1 cellular context compared by ENCODE assay signal in the genomic region with DNA sequence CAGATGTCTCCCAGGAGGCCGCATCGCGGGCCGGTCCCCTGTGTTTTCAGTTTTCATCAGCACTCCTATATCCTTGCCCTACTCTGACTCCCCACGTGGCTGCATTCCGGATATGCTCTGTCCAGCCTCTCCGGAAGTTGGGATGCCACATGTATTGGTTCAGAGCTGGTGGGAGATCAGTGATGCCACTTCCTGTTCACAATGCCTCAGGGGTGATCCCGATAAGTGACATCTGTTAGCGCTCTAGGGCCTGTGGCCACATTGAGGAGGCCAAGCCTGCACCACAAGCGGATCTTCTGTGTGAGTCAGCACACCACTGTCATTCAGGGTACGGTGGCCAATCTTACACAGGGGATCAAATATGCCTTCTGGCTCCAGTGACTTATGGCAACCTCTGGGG.
TF ChIP-seq lines count a peak whose summit lies in the region.

No MANE protein-coding gene starts in this region.

TF ChIP-seq in K562, 482 proteins besides CTCF, POLR2A, EP300 and RAD21:
- TF ChIP-seq, protein P1, sequence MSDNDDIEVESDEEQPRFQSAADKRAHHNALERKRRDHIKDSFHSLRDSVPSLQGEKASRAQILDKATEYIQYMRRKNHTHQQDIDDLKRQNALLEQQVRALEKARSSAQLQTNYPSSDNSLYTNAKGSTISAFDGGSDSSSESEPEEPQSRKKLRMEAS (CRISPR knock-in tag; IDR thresholded peaks at IDR 0.05): peak; percentile 42; the same call in 1 of the 2 replicates
- TF ChIP-seq, protein P2, sequence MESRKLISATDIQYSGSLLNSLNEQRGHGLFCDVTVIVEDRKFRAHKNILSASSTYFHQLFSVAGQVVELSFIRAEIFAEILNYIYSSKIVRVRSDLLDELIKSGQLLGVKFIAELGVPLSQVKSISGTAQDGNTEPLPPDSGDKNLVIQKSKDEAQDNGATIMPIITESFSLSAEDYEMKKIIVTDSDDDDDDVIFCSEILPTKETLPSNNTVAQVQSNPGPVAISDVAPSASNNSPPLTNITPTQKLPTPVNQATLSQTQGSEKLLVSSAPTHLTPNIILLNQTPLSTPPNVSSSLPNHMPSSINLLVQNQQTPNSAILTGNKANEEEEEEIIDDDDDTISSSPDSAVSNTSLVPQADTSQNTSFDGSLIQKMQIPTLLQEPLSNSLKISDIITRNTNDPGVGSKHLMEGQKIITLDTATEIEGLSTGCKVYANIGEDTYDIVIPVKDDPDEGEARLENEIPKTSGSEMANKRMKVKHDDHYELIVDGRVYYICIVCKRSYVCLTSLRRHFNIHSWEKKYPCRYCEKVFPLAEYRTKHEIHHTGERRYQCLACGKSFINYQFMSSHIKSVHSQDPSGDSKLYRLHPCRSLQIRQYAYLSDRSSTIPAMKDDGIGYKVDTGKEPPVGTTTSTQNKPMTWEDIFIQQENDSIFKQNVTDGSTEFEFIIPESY (CRISPR knock-in tag; IDR thresholded peaks at IDR 0.05): 0 out of 2 replicates have a peak, but pooled peaks have one; percentile 23
- no peak for TF ChIP-seq ZNF165 (CRISPR knock-in tag; IDR thresholded peaks at IDR 0.05; ENCODE audit: borderline replicate concordance)
